Comparison of ENCODE assay signal across 8 cellular contexts in the genomic region with DNA sequence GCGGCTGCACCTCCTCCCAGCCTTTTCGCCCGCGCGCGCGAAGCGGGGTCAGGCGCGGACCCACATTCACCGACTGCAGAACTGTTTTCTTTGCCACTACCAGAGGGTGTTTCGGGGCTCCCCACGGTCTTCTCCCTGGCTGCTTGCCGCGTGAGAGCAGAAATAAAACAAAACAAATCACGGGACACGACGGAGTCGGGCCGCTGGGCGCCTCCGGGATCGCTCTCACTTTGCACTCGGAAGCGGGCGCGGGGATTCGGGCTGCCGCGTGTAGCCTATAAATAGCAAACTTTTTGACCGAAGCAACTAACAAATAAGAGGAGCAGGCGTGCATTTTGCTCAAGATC.
DNase-seq lines count a peak whose midpoint lies in the region; ATAC-seq and TF ChIP-seq lines count a peak whose summit lies in the region.

No MANE protein-coding gene starts in this region.

- POLR2A ChIA-PET in GM10248 (lab: Yijun Ruan, JAX) = no interaction called here

- H3K36me3 ChIP-seq in esophagus muscularis mucosa (no peaks in the 10 kb centered on the region), neuron (ENCODE audit: insufficient read depth, low read length) (no peaks in the 10 kb centered on the region)

- H2AFZ ChIP-seq in neuron (ENCODE audit: low read depth, low read length) = peak overlapping the region; percentile 95

- under 1% methylated on average over 28 of the region's 32 CpGs for WGBS in esophagus muscularis mucosa

- peaks cover 5 to 50% (median 36%) of the 10 kb centered on the region in 4 donors for H3K4me1 ChIP-seq in esophagus muscularis mucosa
- peaks cover 46% of the 10 kb centered on the region for H3K4me1 ChIP-seq in neuron (ENCODE audit: insufficient read depth, low read length)

- H3K27me3 ChIP-seq in esophagus muscularis mucosa (peaks cover 0 to 55% (median 0%) of the 10 kb centered on the region in 4 donors), neuron (ENCODE audit: insufficient read depth, low read length) (peaks cover 89% of the 10 kb centered on the region)

- intact Hi-C loops in esophagus muscularis mucosa (cut with DNase I) = no loop called here

- TF ChIP-seq CTCF in esophagus muscularis mucosa (IDR thresholded peaks at IDR 0.05) (no peak), GM10248 (IDR thresholded peaks at IDR 0.05; ENCODE audit: control extremely low read depth, extremely low read depth, low read depth, missing control alignments) (no peak)

- H3K4me3 ChIP-seq in esophagus muscularis mucosa (peak overlapping the region; percentile 61 to 72 (median 62)), neuron (ENCODE audit: low read length) (peak overlapping the region; percentile 69)

- CTCF ChIA-PET in GM10248 (lab: Yijun Ruan, JAX) = no interaction called here

- DNase-seq in D341Med (ENCODE audit: low spot score) = peak; percentile 80
- DNase-seq in NCI-H1092 (lab: John Stamatoyannopoulos, UW) = peak; percentile 48
- no peak for DNase-seq in esophagus muscularis mucosa (ENCODE audit: extremely low spot score)
- DNase-seq in erythroblast (lab: John Stamatoyannopoulos, UW) = no peak
- no peak for DNase-seq in GM10248 (ENCODE audit: extremely low spot score)

- H3K27ac ChIP-seq in esophagus muscularis mucosa (replicated peaks in 1 of 4) = peak overlapping the region; percentile 69 to 75 (median 74)

- ATAC-seq in GM21526 (IDR thresholded peaks at IDR 0.05; ENCODE audit: low FRiP score, unreplicated experiment) = no peak
- ATAC-seq in GM21723 (IDR thresholded peaks at IDR 0.05; ENCODE audit: unreplicated experiment) = no peak

- no peaks in the 10 kb centered on the region for H3K9me3 ChIP-seq in esophagus muscularis mucosa
- H3K9me3 ChIP-seq in neuron (ENCODE audit: low read length) = peaks cover 2% of the 10 kb centered on the region

- no peak for TF ChIP-seq EP300 in esophagus muscularis mucosa (IDR thresholded peaks at IDR 0.05)

- no peak for TF ChIP-seq POLR2A in esophagus muscularis mucosa (IDR thresholded peaks at IDR 0.05; ENCODE audit: low read depth)
- TF ChIP-seq POLR2A in erythroblast (IDR thresholded peaks at IDR 0.05; ENCODE audit: low read length) = no peak

Comparison
In these comparisons a context has a peak if more than half of its experiments do, and no peak if none do; other contexts are left out.
1. DNase-seq: peak in D341Med (single experiment) and NCI-H1092 (single experiment); none in esophagus muscularis mucosa (single experiment), erythroblast (0 of 2) and GM10248 (single experiment).